14 cellular contexts compared by ENCODE assay signal in the genomic region with DNA sequence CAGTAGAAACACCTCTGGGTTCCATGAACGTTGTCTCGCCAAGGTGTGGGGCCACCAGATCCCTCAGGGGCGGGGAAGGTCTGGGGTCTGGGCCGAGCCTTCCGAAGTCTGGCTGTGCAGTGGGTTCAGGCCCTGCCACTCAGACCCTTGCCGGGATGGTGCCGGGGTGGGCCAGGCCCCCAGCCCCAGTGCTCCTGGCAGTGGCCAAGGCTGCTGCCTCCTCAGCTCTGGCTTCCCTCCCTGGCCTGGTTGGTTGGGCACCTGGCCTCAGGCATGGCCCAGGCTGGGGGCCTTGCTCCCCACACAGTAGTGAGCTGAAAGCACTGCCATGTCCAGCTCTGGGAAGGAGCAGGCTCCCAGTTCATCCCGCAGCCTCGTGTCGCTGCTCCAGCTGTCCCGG. TPM values are rescaled to one million over a fixed set of nuclear protein-coding genes. Genes with fewer than 3 reads are reported as not detected.
DNase-seq lines count a peak whose midpoint lies in the region; ATAC-seq and TF ChIP-seq lines count a peak whose summit lies in the region.
"Had no signal": no experiment of that assay in that cellular context is flagged by ENCODE, and none has a peak within 500 bp of the region (broad histone marks: within the 10 kb centered on the region; RNA-seq: fewer than 3 reads in every experiment).

No MANE protein-coding gene starts in this region.

- peak overlapping the region in 9 of 10 donors; percentile 5 to 94 (median 85) for H3K27ac ChIP-seq in heart right ventricle
- peak overlapping the region; percentile 76 to 97 for H3K27ac ChIP-seq in esophagus (ENCODE audit: low read depth in 2 of 2, low read length in 1 of 2)
- peak overlapping the region; percentile 93 for H3K27ac ChIP-seq in psoas muscle
- peak overlapping the region; percentile 55 for H3K27ac ChIP-seq in upper lobe of right lung
- H3K27ac ChIP-seq: neural progenitor cell had no signal

- H3K4me3 ChIP-seq in heart right ventricle (no peak overlapping the region), esophagus (ENCODE audit: low read depth in 1 of 2, low read length in 2 of 2) (no peak overlapping the region), psoas muscle (no peak overlapping the region), upper lobe of right lung (no peak overlapping the region), foreskin fibroblast (ENCODE audit: low read depth in 1 of 2, low read length in 2 of 2) (no peak overlapping the region)
- H3K4me3 ChIP-seq: neural progenitor cell, smooth muscle cell had no signal

- H3K36me3 ChIP-seq in heart right ventricle = peaks cover 0 to 99% (median 53%) of the 10 kb centered on the region in 9 donors
- H3K36me3 ChIP-seq in esophagus (ENCODE audit: control insufficient read depth in 2 of 2, insufficient read depth in 2 of 2, low read length in 1 of 2) = peaks cover 8 to 71% of the 10 kb centered on the region in 2 donors
- peaks cover 4 to 66% of the 10 kb centered on the region in 2 donors for H3K36me3 ChIP-seq in psoas muscle (ENCODE audit: insufficient read depth in 1 of 2, low read depth in 1 of 2)
- H3K36me3 ChIP-seq in upper lobe of right lung = peaks cover 85% of the 10 kb centered on the region
- H3K36me3 ChIP-seq: neural progenitor cell had no signal

- no peaks in the 10 kb centered on the region for H3K27me3 ChIP-seq in heart right ventricle
- no peaks in the 10 kb centered on the region for H3K27me3 ChIP-seq in esophagus (ENCODE audit: control insufficient read depth in 1 of 2, insufficient read depth in 2 of 2, low read length in 2 of 2)
- no peaks in the 10 kb centered on the region for H3K27me3 ChIP-seq in psoas muscle (ENCODE audit: insufficient read depth in 3 of 3, low read length in 2 of 3)
- no peaks in the 10 kb centered on the region for H3K27me3 ChIP-seq in upper lobe of right lung
- H3K27me3 ChIP-seq: neural progenitor cell had no signal

- TF ChIP-seq CTCF in heart right ventricle (IDR thresholded peaks at IDR 0.05) = no peak
- TF ChIP-seq CTCF in psoas muscle (IDR thresholded peaks at IDR 0.05) = no peak
- TF ChIP-seq CTCF in upper lobe of right lung (IDR thresholded peaks at IDR 0.05) = no peak
- TF ChIP-seq CTCF in foreskin fibroblast (IDR thresholded peaks at IDR 0.05; ENCODE audit: low read depth, low read length) = no peak

- H3K9me3 ChIP-seq in heart right ventricle = no peaks in the 10 kb centered on the region
- H3K9me3 ChIP-seq in esophagus (ENCODE audit: control insufficient read depth in 2 of 2, insufficient read depth in 1 of 2, low read depth in 1 of 2, low read length in 1 of 2) = no peaks in the 10 kb centered on the region
- no peaks in the 10 kb centered on the region for H3K9me3 ChIP-seq in psoas muscle
- no peaks in the 10 kb centered on the region for H3K9me3 ChIP-seq in upper lobe of right lung

- ATAC-seq in heart right ventricle = no peak
- no peak for ATAC-seq in left cardiac atrium
- ATAC-seq in psoas muscle = no peak
- ATAC-seq in upper lobe of right lung = no peak
- no peak for ATAC-seq in HG02970 (IDR thresholded peaks at IDR 0.05; ENCODE audit: low FRiP score, unreplicated experiment)
- ATAC-seq in esophagus mucosa = no peak

- DNase-seq in heart right ventricle (no peak), left cardiac atrium (no peak), psoas muscle (no peak), upper lobe of right lung (no peak), foreskin fibroblast (no peak)
- DNase-seq: activated CD4-positive, alpha-beta T cell treated with anti-CD3 and anti-CD28 coated beads for 48 hours; H7; NK-92 treated with Interleukin-12 subunit alpha and Interleukin-12 subunit beta, amount 100 ng/mL, for 24 hours; stimulated activated naive CD4-positive, alpha-beta T cell had no signal

- intact Hi-C loops in heart right ventricle (cut with DNase I) = loop anchor here in 1 of 10 donors (2.0 kb wide), 1 partner anchor 13 kb away; no protein-coding TSS in a partner anchor
- intact Hi-C loops in left cardiac atrium (cut with DNase I) = no loop called here
- intact Hi-C loops in psoas muscle (cut with DNase I) = no loop called here
- intact Hi-C loops in upper lobe of right lung (cut with DNase I) = no loop called here

- WGBS in heart right ventricle, 2 donors = 85 to 87% methylated on average over 11 of the region's 11 CpGs
- 63 to 80% methylated on average over 11 of the region's 11 CpGs for WGBS in esophagus, 2 donors
- 55 to 71% (median 56%) methylated on average over 10 to 11 of the region's 11 CpGs for WGBS in psoas muscle, 3 donors

- H3K4me1 ChIP-seq in heart right ventricle = peaks cover 62 to 100% (median 81%) of the 10 kb centered on the region in 9 donors
- H3K4me1 ChIP-seq in esophagus (ENCODE audit: control insufficient read depth in 2 of 2, insufficient read depth in 2 of 2, low read length in 1 of 2) = peaks cover 28 to 57% of the 10 kb centered on the region in 2 donors
- H3K4me1 ChIP-seq in psoas muscle = peaks cover 77% of the 10 kb centered on the region
- H3K4me1 ChIP-seq in upper lobe of right lung = peaks cover 51% of the 10 kb centered on the region

RNA-seq across cellular contexts. Expression of gene PPARA, which starts 48.2 kb away (rescaled TPM):
- total RNA-seq in heart right ventricle (10 to 100 TPM; 69.0 to 89.5 (median 81.1) TPM), left cardiac atrium (10 to 100 TPM; 49.6 to 66.2 TPM), psoas muscle (10 to 100 TPM; 37.3 to 55.8 (median 46.2) TPM), upper lobe of right lung (18.4 TPM), esophagus mucosa (12.9 TPM)
- polyA plus RNA-seq in heart right ventricle (10 to 100 TPM; 15.5 to 20.3 TPM), esophagus (1 to 10 TPM; 3.2 to 3.9 TPM), psoas muscle (10 to 100 TPM; 11.0 to 30.6 (median 12.1) TPM)
